ENCODE assay signal across 8 cellular contexts in the genomic region with DNA sequence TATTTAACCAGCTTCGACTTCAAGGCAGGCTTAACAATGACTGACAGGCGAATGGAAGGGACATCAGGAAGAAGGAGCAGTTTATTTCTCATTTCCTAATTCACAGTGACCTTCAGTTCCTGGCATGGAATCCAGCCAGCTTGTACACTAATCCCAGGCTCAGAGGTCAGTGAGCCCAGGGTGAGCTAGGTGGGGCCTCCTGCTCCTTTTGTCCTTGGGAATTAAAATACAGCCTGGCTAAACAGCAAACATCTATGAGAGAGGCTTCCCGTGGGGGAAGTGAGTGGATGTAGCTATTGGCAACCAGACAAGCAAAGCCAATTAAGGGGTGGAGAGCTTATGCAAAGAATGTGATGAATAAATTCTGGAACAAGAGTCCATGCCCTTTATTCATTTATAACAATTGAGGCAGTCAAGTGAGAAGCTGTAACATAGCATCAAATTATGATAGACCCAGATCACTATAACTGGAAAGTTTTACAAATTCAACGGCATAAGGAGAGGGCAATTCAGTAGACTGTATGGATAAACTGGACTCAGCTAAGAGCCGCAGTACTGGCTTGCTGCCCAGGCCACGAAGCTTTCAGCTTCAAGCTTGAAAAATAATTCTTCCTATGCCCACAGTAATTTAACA.
DNase-seq lines count a peak whose midpoint lies in the region; ATAC-seq, FAIRE-seq and TF ChIP-seq lines count a peak whose summit lies in the region.

No MANE protein-coding gene starts in this region.

- H3K4me1 Mint-ChIP-seq in activated naive CD4-positive, alpha-beta T cell treated with anti-CD3 and anti-CD28 coated beads, Interleukin-2, amount 50 U/mL, for 24 hours = peaks cover 95% of the 10 kb centered on the region

- peak overlapping the region; percentile 76 for H3K27ac Mint-ChIP-seq in activated naive CD4-positive, alpha-beta T cell treated with anti-CD3 and anti-CD28 coated beads, Interleukin-2, amount 50 U/mL, for 24 hours

- H3K36me3 ChIP-seq in WERI-Rb-1 = peaks cover 35% of the 10 kb centered on the region

- ATAC-seq in HG03175 (IDR thresholded peaks at IDR 0.05; ENCODE audit: unreplicated experiment) = no peak

- H3K9me3 ChIP-seq in WERI-Rb-1 (ENCODE audit: severe bottlenecking) = no peaks in the 10 kb centered on the region

- H3K9me3 Mint-ChIP-seq in activated naive CD4-positive, alpha-beta T cell treated with anti-CD3 and anti-CD28 coated beads, Interleukin-2, amount 50 U/mL, for 24 hours = no peaks in the 10 kb centered on the region

- peaks cover 39% of the 10 kb centered on the region for H3K36me3 Mint-ChIP-seq in activated naive CD4-positive, alpha-beta T cell treated with anti-CD3 and anti-CD28 coated beads, Interleukin-2, amount 50 U/mL, for 24 hours

- H3K27ac ChIP-seq in WERI-Rb-1 = peak overlapping the region; percentile 73

- FAIRE-seq in RCC 7860 (lab: Jason Lieb, UNC) = no peak

- H3K27me3 Mint-ChIP-seq in activated naive CD4-positive, alpha-beta T cell treated with anti-CD3 and anti-CD28 coated beads, Interleukin-2, amount 50 U/mL, for 24 hours = no peaks in the 10 kb centered on the region

- H3K27me3 ChIP-seq in WERI-Rb-1 (ENCODE audit: insufficient read depth, low read depth, severe bottlenecking) = no peaks in the 10 kb centered on the region

- no peak for TF ChIP-seq CTCF in WERI-Rb-1 (IDR thresholded peaks at IDR 0.05; ENCODE audit: low read depth, low read length)

- no peak for DNase-seq in activated naive CD4-positive, alpha-beta T cell treated with Interleukin-2 at 50 U/mL for 16 hours
- peak; percentile 82 for DNase-seq in WERI-Rb-1
- DNase-seq in foreskin melanocyte = peak; percentile 43
- peak; percentile 8 for DNase-seq in putamen (ENCODE audit: low spot score)
- no peak for DNase-seq in T-helper 9 cell
- DNase-seq in RCC 7860 (ENCODE audit: low spot score) = no peak

- no peak overlapping the region for H3K4me3 ChIP-seq in WERI-Rb-1 (ENCODE audit: low read depth, low read length)

- no peak overlapping the region for H3K4me3 Mint-ChIP-seq in activated naive CD4-positive, alpha-beta T cell treated with anti-CD3 and anti-CD28 coated beads, Interleukin-2, amount 50 U/mL, for 24 hours

Comparison
In these comparisons a context has a peak if more than half of its experiments do, and no peak if none do; other contexts are left out.
1. DNase-seq: peak in WERI-Rb-1 (single experiment), foreskin melanocyte (single experiment) and putamen (single experiment); none in activated naive CD4-positive, alpha-beta T cell treated with Interleukin-2 at 50 U/mL for 16 hours (single experiment), T-helper 9 cell (single experiment) and RCC 7860 (single experiment).